ENCODE assay signal across 1 cellular context in the genomic region with DNA sequence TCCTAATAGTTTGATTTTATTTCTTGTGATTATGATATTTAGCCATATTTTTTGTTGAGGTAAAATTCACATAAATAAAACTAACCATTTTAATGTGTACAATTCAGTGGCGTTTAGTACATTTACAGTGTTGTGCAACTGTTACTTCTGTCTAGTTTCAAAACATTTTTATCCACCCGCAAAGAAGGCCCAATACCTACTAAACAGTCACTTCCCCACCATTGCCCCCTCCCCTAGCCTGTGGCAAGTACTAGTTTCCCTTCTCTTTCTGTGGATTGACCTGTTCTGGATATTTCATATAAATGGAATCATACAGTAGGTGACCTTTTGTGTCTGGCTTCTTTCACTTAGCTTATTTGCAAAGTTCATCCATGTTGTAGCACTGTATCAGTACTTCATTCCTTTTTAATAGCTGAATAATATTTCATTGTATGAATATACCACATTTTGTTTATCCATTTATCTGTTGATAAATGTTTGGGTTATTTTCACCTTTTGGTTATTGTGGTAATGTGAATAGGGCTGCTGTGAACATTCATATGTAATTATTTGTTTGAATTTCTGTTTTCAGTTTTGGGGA.
TF ChIP-seq lines count a peak whose summit lies in the region.

No MANE protein-coding gene starts in this region.

TF ChIP-seq in GM23338, 12 proteins besides CTCF, POLR2A, EP300 and RAD21 (continued from another document):
- TF ChIP-seq, protein P1, sequence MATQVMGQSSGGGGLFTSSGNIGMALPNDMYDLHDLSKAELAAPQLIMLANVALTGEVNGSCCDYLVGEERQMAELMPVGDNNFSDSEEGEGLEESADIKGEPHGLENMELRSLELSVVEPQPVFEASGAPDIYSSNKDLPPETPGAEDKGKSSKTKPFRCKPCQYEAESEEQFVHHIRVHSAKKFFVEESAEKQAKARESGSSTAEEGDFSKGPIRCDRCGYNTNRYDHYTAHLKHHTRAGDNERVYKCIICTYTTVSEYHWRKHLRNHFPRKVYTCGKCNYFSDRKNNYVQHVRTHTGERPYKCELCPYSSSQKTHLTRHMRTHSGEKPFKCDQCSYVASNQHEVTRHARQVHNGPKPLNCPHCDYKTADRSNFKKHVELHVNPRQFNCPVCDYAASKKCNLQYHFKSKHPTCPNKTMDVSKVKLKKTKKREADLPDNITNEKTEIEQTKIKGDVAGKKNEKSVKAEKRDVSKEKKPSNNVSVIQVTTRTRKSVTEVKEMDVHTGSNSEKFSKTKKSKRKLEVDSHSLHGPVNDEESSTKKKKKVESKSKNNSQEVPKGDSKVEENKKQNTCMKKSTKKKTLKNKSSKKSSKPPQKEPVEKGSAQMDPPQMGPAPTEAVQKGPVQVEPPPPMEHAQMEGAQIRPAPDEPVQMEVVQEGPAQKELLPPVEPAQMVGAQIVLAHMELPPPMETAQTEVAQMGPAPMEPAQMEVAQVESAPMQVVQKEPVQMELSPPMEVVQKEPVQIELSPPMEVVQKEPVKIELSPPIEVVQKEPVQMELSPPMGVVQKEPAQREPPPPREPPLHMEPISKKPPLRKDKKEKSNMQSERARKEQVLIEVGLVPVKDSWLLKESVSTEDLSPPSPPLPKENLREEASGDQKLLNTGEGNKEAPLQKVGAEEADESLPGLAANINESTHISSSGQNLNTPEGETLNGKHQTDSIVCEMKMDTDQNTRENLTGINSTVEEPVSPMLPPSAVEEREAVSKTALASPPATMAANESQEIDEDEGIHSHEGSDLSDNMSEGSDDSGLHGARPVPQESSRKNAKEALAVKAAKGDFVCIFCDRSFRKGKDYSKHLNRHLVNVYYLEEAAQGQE (IDR thresholded peaks at IDR 0.05; ENCODE audit: unreplicated experiment), result no peak
- TF ChIP-seq EZH2phosphoT487 (IDR thresholded peaks at IDR 0.05; ENCODE audit: unreplicated experiment) (no peak), ZNF331 (CRISPR knock-in tag; IDR thresholded peaks at IDR 0.05; ENCODE audit: low read depth) (no peak), STAT1 (IDR thresholded peaks at IDR 0.05; ENCODE audit: unreplicated experiment) (no peak), POLR2AphosphoS5 (IDR thresholded peaks at IDR 0.05; ENCODE audit: low read depth) (no peak), ZNF114 (CRISPR knock-in tag; IDR thresholded peaks at IDR 0.05) (no peak)
- TF ChIP-seq, protein P2, sequence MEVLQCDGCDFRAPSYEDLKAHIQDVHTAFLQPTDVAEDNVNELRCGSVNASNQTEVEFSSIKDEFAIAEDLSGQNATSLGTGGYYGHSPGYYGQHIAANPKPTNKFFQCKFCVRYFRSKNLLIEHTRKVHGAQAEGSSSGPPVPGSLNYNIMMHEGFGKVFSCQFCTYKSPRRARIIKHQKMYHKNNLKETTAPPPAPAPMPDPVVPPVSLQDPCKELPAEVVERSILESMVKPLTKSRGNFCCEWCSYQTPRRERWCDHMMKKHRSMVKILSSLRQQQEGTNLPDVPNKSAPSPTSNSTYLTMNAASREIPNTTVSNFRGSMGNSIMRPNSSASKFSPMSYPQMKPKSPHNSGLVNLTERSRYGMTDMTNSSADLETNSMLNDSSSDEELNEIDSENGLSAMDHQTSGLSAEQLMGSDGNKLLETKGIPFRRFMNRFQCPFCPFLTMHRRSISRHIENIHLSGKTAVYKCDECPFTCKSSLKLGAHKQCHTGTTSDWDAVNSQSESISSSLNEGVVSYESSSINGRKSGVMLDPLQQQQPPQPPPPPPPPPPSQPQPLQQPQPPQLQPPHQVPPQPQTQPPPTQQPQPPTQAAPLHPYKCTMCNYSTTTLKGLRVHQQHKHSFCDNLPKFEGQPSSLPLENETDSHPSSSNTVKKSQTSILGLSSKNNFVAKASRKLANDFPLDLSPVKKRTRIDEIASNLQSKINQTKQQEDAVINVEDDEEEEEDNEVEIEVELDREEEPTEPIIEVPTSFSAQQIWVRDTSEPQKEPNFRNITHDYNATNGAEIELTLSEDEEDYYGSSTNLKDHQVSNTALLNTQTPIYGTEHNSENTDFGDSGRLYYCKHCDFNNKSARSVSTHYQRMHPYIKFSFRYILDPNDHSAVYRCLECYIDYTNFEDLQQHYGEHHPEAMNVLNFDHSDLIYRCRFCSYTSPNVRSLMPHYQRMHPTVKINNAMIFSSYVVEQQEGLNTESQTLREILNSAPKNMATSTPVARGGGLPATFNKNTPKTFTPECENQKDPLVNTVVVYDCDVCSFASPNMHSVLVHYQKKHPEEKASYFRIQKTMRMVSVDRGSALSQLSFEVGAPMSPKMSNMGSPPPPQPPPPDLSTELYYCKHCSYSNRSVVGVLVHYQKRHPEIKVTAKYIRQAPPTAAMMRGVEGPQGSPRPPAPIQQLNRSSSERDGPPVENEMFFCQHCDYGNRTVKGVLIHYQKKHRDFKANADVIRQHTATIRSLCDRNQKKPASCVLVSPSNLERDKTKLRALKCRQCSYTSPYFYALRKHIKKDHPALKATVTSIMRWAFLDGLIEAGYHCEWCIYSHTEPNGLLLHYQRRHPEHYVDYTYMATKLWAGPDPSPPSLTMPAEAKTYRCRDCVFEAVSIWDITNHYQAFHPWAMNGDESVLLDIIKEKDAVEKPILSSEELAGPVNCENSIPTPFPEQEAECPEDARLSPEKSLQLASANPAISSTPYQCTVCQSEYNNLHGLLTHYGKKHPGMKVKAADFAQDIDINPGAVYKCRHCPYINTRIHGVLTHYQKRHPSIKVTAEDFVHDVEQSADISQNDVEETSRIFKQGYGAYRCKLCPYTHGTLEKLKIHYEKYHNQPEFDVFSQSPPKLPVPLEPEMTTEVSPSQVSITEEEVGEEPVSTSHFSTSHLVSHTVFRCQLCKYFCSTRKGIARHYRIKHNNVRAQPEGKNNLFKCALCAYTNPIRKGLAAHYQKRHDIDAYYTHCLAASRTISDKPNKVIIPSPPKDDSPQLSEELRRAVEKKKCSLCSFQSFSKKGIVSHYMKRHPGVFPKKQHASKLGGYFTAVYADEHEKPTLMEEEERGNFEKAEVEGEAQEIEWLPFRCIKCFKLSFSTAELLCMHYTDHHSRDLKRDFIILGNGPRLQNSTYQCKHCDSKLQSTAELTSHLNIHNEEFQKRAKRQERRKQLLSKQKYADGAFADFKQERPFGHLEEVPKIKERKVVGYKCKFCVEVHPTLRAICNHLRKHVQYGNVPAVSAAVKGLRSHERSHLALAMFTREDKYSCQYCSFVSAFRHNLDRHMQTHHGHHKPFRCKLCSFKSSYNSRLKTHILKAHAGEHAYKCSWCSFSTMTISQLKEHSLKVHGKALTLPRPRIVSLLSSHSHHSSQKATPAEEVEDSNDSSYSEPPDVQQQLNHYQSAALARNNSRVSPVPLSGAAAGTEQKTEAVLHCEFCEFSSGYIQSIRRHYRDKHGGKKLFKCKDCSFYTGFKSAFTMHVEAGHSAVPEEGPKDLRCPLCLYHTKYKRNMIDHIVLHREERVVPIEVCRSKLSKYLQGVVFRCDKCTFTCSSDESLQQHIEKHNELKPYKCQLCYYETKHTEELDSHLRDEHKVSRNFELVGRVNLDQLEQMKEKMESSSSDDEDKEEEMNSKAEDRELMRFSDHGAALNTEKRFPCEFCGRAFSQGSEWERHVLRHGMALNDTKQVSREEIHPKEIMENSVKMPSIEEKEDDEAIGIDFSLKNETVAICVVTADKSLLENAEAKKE (CRISPR knock-in tag; IDR thresholded peaks at IDR 0.05), result no peak
- TF ChIP-seq, protein P3, sequence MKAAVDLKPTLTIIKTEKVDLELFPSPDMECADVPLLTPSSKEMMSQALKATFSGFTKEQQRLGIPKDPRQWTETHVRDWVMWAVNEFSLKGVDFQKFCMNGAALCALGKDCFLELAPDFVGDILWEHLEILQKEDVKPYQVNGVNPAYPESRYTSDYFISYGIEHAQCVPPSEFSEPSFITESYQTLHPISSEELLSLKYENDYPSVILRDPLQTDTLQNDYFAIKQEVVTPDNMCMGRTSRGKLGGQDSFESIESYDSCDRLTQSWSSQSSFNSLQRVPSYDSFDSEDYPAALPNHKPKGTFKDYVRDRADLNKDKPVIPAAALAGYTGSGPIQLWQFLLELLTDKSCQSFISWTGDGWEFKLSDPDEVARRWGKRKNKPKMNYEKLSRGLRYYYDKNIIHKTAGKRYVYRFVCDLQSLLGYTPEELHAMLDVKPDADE (IDR thresholded peaks at IDR 0.05), result no peak
